Comparison of ENCODE assay signal across 10 cellular contexts in the genomic region with DNA sequence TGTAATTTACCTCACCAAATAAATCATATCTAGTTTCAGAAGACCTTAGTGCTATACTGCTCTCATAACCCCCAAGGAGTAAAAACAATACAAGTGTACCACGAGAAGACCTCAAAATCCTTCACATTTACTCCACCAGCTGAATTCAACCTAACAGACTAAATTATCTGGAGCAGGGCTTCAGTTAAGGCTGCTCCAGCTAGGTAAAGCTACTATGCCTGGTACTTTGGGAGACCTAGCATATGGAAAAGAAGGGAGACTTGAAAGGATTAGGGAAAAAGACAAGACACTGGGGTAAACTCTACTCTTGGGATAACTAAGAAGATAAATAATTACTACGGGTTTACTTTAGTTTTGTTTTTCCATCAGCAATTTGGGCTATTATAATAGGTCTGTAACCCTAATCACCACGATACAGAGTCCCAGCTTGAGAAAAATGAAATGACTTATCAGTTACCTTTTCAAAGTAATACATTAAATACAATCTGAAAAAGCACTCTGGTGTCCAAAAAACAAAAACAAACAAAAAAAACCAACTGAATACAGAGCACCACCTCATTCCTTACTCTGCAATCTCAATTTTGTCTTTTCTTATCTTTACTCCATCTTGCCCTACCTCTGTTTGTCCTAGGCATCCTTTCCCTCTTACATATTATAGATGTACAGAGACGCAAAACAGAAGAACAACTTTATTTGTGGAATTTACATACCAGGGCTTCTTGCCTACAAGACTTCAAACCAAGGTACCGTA. TPM values are rescaled to one million over a fixed set of nuclear protein-coding genes. Genes with fewer than 3 reads are reported as not detected.
A peak's percentile ranks its signal among the peaks of the same experiment; 100 is the strongest.
DNase-seq lines count a peak whose midpoint lies in the region; ATAC-seq and TF ChIP-seq lines count a peak whose summit lies in the region.
"Had no signal": no experiment of that assay in that cellular context is flagged by ENCODE, and none has a peak within 500 bp of the region (broad histone marks: within the 10 kb centered on the region; RNA-seq: fewer than 3 reads in every experiment).

No MANE protein-coding gene starts in this region.

- peaks cover 20% of the 10 kb centered on the region for H3K27me3 ChIP-seq in SK-N-SH (ENCODE audit: insufficient read depth)
- H3K27me3 ChIP-seq in left ventricle myocardium inferior (ENCODE audit: low read depth), result peaks cover 33% of the 10 kb centered on the region

- CTCF ChIA-PET in SK-N-SH (lab: Yijun Ruan, JAX), result interaction anchor here (0.8 to 5.1 kb wide), 7 partner anchors 36 to 250 kb away, joined by 3 to 46 read pairs (median 5); a partner anchor contains a TSS

- H3K9me3 Mint-ChIP-seq in stimulated activated naive CD8-positive, alpha-beta T cell treated with anti-CD3 and anti-CD28 coated beads, Interleukin-15, Interleukin-2, amounts not matched to agents 100 ng/mL and 50 ng/mL, for 24 hours, result peaks cover 3% of the 10 kb centered on the region

- H3K4me1 ChIP-seq in SK-N-SH (ENCODE audit: control insufficient read depth in 1 of 2, insufficient read depth in 2 of 2, low read depth in 1 of 2, low read length in 1 of 2) (peaks cover 0 to 2% of the 10 kb centered on the region in 2 experiments; a peak in 2 of 4 replicates), left ventricle myocardium inferior (peaks cover 18% of the 10 kb centered on the region)

- ATAC-seq in stimulated activated naive CD8-positive, alpha-beta T cell treated with anti-CD3 and anti-CD28 coated beads, Interleukin-15, Interleukin-2, amounts not matched to agents 100 U/mL and 50 U/mL, for 24 hours, result no peak
- ATAC-seq in GM21367 (IDR thresholded peaks at IDR 0.05; ENCODE audit: unreplicated experiment), result no peak

- TF ChIP-seq CTCF in SK-N-SH (IDR thresholded peaks at IDR 0.05) (no peak), left ventricle myocardium inferior (IDR thresholded peaks at IDR 0.05; ENCODE audit: borderline replicate concordance) (no peak)

- H3K27me3 Mint-ChIP-seq in stimulated activated naive CD8-positive, alpha-beta T cell treated with anti-CD3 and anti-CD28 coated beads, Interleukin-15, Interleukin-2, amounts not matched to agents 100 ng/mL and 50 ng/mL, for 24 hours, result peaks cover 8% of the 10 kb centered on the region

- H3K36me3 Mint-ChIP-seq in stimulated activated naive CD8-positive, alpha-beta T cell treated with anti-CD3 and anti-CD28 coated beads, Interleukin-15, Interleukin-2, amounts not matched to agents 100 ng/mL and 50 ng/mL, for 24 hours (ENCODE audit: low read depth), result no peaks in the 10 kb centered on the region

- H3F3A ChIP-seq in SK-N-SH (replicated peaks; ENCODE audit: insufficient read depth), result no peaks in the 10 kb centered on the region

- no peaks in the 10 kb centered on the region for H3K9me3 ChIP-seq in SK-N-SH
- H3K9me3 ChIP-seq in left ventricle myocardium inferior (replicated peaks), result no peaks in the 10 kb centered on the region

- DNase-seq in stimulated activated naive CD8-positive, alpha-beta T cell treated with anti-CD3 and anti-CD28 coated beads, Interleukin-15, Interleukin-2, amounts not matched to agents 100 U/mL and 50 U/mL, for 24 hours, result no peak
- DNase-seq in SK-N-SH (peak; percentile 14), globus pallidus (ENCODE audit: low spot score) (peak; percentile 3), NCI-H226 (no peak), left ventricle myocardium inferior (no peak)
- DNase-seq: activated effector memory CD4-positive, alpha-beta T cell treated with Interleukin-2 at 50 U/mL for 16 hours; central memory CD4-positive, alpha-beta T cell; stimulated activated CD4-positive, alpha-beta T cell treated with anti-CD3 and anti-CD28 coated beads, Interleukin-4, amount 100 ng/mL, for 24 hours had no signal

- H3K4me1 Mint-ChIP-seq in stimulated activated naive CD8-positive, alpha-beta T cell treated with anti-CD3 and anti-CD28 coated beads, Interleukin-15, Interleukin-2, amounts not matched to agents 100 ng/mL and 50 ng/mL, for 24 hours (ENCODE audit: low read depth), result peaks cover 33% of the 10 kb centered on the region

- no peak overlapping the region for H3K4me2 ChIP-seq in SK-N-SH

- H3K27ac Mint-ChIP-seq in stimulated activated naive CD8-positive, alpha-beta T cell treated with anti-CD3 and anti-CD28 coated beads, Interleukin-15, Interleukin-2, amounts not matched to agents 100 ng/mL and 50 ng/mL, for 24 hours, result peak overlapping the region; percentile 52

- TF ChIP-seq RAD21 in SK-N-SH (IDR thresholded peaks at IDR 0.05; ENCODE audit: low read length), result no peak

- no peak for TF ChIP-seq EP300 in SK-N-SH (IDR thresholded peaks at IDR 0.05; ENCODE audit: borderline replicate concordance in 1 of 2, low read depth in 1 of 2, low read length in 1 of 2)

- WGBS in SK-N-SH (ENCODE audit: low lambda C conversion rate), result 23% methylated on average over 5 of the region's 5 CpGs

- POLR2A ChIA-PET in SK-N-SH (lab: Yijun Ruan, JAX), result interaction anchor here (0.9 to 8.0 kb wide), 6 partner anchors 35 to 195 kb away, joined by 3 to 92 read pairs (median 8); a partner anchor contains a TSS

- H3K9ac ChIP-seq in SK-N-SH, result no peak overlapping the region

- H3K36me3 ChIP-seq in SK-N-SH (replicated peaks in 1 of 2; ENCODE audit: control insufficient read depth in 1 of 2, insufficient read depth in 2 of 2, low read length in 1 of 2) (no peaks in the 10 kb centered on the region), left ventricle myocardium inferior (no peaks in the 10 kb centered on the region)

- H3K4me3 ChIP-seq in SK-N-SH (ENCODE audit: low read depth in 2 of 2, low read length in 1 of 2), result peak overlapping the region in 1 of 2 experiments; percentile 59; a peak in 2 of 4 replicates
- no peak overlapping the region for H3K4me3 ChIP-seq in left ventricle myocardium inferior

- H3K27ac ChIP-seq in SK-N-SH (ENCODE audit: low read depth in 2 of 2, low read length in 1 of 2) (peak overlapping the region in 1 of 2 experiments; percentile 94; a peak in 2 of 4 replicates), left ventricle myocardium inferior (replicated peaks) (no peak overlapping the region)

- no peaks in the 10 kb centered on the region for H3K9me2 ChIP-seq in SK-N-SH

- intact Hi-C loops in left ventricle myocardium inferior (cut with micrococcal nuclease), result no loop called here

- H3K79me2 ChIP-seq in SK-N-SH (ENCODE audit: insufficient read depth), result no peaks in the 10 kb centered on the region

- H3K4me3 Mint-ChIP-seq in stimulated activated naive CD8-positive, alpha-beta T cell treated with anti-CD3 and anti-CD28 coated beads, Interleukin-15, Interleukin-2, amounts not matched to agents 100 ng/mL and 50 ng/mL, for 24 hours, result peak overlapping the region; percentile 85

- no peak overlapping the region for H2AFZ ChIP-seq in SK-N-SH (ENCODE audit: low read depth)

- peaks cover 2% of the 10 kb centered on the region; the same call in 1 of the 2 replicates for H4K20me1 ChIP-seq in SK-N-SH (ENCODE audit: insufficient read depth)

TF ChIP-seq in SK-N-SH, 30 proteins besides CTCF, POLR2A, EP300 and RAD21:
- no peak for TF ChIP-seq RCOR1 (IDR thresholded peaks at IDR 0.05; ENCODE audit: low read length)
- TF ChIP-seq MEF2A (IDR thresholded peaks at IDR 0.05; ENCODE audit: borderline replicate concordance, low read depth), result no peak
- TF ChIP-seq TEAD4 (IDR thresholded peaks at IDR 0.05; ENCODE audit: borderline replicate concordance, insufficient read depth), result no peak
- peak; percentile 67 for TF ChIP-seq GATA2 (CRISPR knock-in tag; IDR thresholded peaks at IDR 0.05)
- TF ChIP-seq MXI1 (IDR thresholded peaks at IDR 0.05; ENCODE audit: low read depth, low read length), result peak; percentile 25; the same call in 1 of the 2 replicates

RNA-seq across cellular contexts. Expression of a gene that starts 2.1 kb away (rescaled TPM):
- 0.23 and 1.1 TPM in 2 replicates for polyA plus RNA-seq in SK-N-SH (2012; rRNA removed)
- 1.7 and 2.1 TPM in 2 replicates for polyA plus RNA-seq in SK-N-SH (2012; cell fraction: cytosol; rRNA removed)
- polyA plus RNA-seq in SK-N-SH (2012; cell fraction: nucleus; rRNA removed), result 1.6 and 1.9 TPM in 2 replicates
- total RNA-seq in left ventricle myocardium inferior, result 0.36 TPM

RNA-seq across cellular contexts. Expression of a gene that starts 33.8 kb away (rescaled TPM):
- 51.6 and 73.9 TPM in 2 replicates for polyA plus RNA-seq in SK-N-SH (2012; rRNA removed)
- polyA plus RNA-seq in SK-N-SH (2012; cell fraction: cytosol; rRNA removed), result 62.8 and 66.2 TPM in 2 replicates
- 58.0 and 80.1 TPM in 2 replicates for polyA plus RNA-seq in SK-N-SH (2012; cell fraction: nucleus; rRNA removed)
- 8.9 TPM for total RNA-seq in left ventricle myocardium inferior

Comparison
In these comparisons a context has a peak if more than half of its experiments do, and no peak if none do; other contexts are left out.
1. DNase-seq: peak in SK-N-SH (single experiment) and globus pallidus (single experiment); none in stimulated activated naive CD8-positive, alpha-beta T cell treated with anti-CD3 and anti-CD28 coated beads, Interleukin-15, Interleukin-2, amounts not matched to agents 100 U/mL and 50 U/mL, for 24 hours (single experiment), NCI-H226 (single experiment) and left ventricle myocardium inferior (single experiment).